1 cellular context compared by ENCODE assay signal in genomic region chr10:5895804-5896203, GRCh38.
TF ChIP-seq lines count a peak whose summit lies in the region.

No MANE protein-coding gene starts in this region.

TF ChIP-seq in GM23338, 12 proteins besides CTCF, POLR2A, EP300 and RAD21 (continued from another document):
- TF ChIP-seq ZNF462 (CRISPR knock-in tag; IDR thresholded peaks at IDR 0.05) (no peak), EZH2 (IDR thresholded peaks at IDR 0.05; ENCODE audit: low read depth, unreplicated experiment) (no peak), POLR2AphosphoS5 (IDR thresholded peaks at IDR 0.05; ENCODE audit: low read depth) (no peak), ETS1 (IDR thresholded peaks at IDR 0.05) (no peak), REST (IDR thresholded peaks at IDR 0.05; ENCODE audit: unreplicated experiment) (no peak)
